16 cellular contexts compared by ENCODE assay signal in genomic region chr2:37689751-37690150, GRCh38. TPM values are rescaled to one million over a fixed set of nuclear protein-coding genes. Genes with fewer than 3 reads are reported as not detected.
DNase-seq lines count a peak whose midpoint lies in the region; ATAC-seq and TF ChIP-seq lines count a peak whose summit lies in the region.
"Had no signal": no experiment of that assay in that cellular context is flagged by ENCODE, and none has a peak within 500 bp of the region (broad histone marks: within the 10 kb centered on the region; RNA-seq: fewer than 3 reads in every experiment).

No MANE protein-coding gene starts in this region.

- DNase-seq in NCI-H2196 (lab: John Stamatoyannopoulos, UW; ENCODE audit: unreplicated experiment) (peak; percentile 57), astrocyte of the hippocampus (ENCODE audit: low read depth, low spot score) (peak; percentile 56), lower lobe of right lung (no peak), stomach (no peak), germinal center (ENCODE audit: low spot score) (no peak), upper lobe of right lung (no peak), HuH-7 (ENCODE audit: low spot score) (no peak)
- DNase-seq: activated CD4-positive, alpha-beta T cell treated with anti-CD3 and anti-CD28 coated beads for 48 hours; amygdala; CD8-positive, alpha-beta memory T cell; immature natural killer cell; MG63; naive thymus-derived CD8-positive, alpha-beta T cell; OCI-M1; stimulated activated naive CD8-positive, alpha-beta T cell treated with anti-CD3 and anti-CD28 coated beads, Interleukin-15, Interleukin-2, amounts not matched to agents 100 U/mL and 50 U/mL, for 24 hours had no signal

- no peaks in the 10 kb centered on the region for H3K36me3 ChIP-seq in lower lobe of right lung
- H3K36me3 ChIP-seq in stomach = no peaks in the 10 kb centered on the region
- H3K36me3 ChIP-seq in upper lobe of right lung = no peaks in the 10 kb centered on the region
- H3K36me3 ChIP-seq: MG63 had no signal

- no peak overlapping the region for H3K4me3 ChIP-seq in lower lobe of right lung
- no peak overlapping the region for H3K4me3 ChIP-seq in stomach
- no peak overlapping the region for H3K4me3 ChIP-seq in upper lobe of right lung
- H3K4me3 ChIP-seq: MG63 had no signal

- whole genome bisulfite sequencing in stomach, 5 donors = 58 to 75% (median 59%) methylated on average over 2 of the region's 2 CpGs

- intact Hi-C loops in lower lobe of right lung (cut with DNase I) = no loop called here
- intact Hi-C loops in stomach (cut with DNase I; ENCODE audit: low total_unique reads) = no loop called here
- intact Hi-C loops in upper lobe of right lung (cut with DNase I) = no loop called here

- no peak for TF ChIP-seq POLR2A in stomach (IDR thresholded peaks at IDR 0.05)

- ATAC-seq in lower lobe of right lung (no peak), upper lobe of right lung (no peak)
- ATAC-seq: naive thymus-derived CD8-positive, alpha-beta T cell; stimulated activated naive CD8-positive, alpha-beta T cell treated with anti-CD3 and anti-CD28 coated beads, Interleukin-15, Interleukin-2, amounts not matched to agents 100 U/mL and 50 U/mL, for 24 hours had no signal

- no peak for TF ChIP-seq EP300 in stomach (IDR thresholded peaks at IDR 0.05)

- TF ChIP-seq CTCF in lower lobe of right lung (IDR thresholded peaks at IDR 0.05) (no peak), stomach (IDR thresholded peaks at IDR 0.05) (no peak), upper lobe of right lung (IDR thresholded peaks at IDR 0.05) (no peak)

- H3K9me3 ChIP-seq in lower lobe of right lung (no peaks in the 10 kb centered on the region), stomach (no peaks in the 10 kb centered on the region), upper lobe of right lung (no peaks in the 10 kb centered on the region)
- H3K9me3 ChIP-seq: MG63 had no signal

- no peaks in the 10 kb centered on the region for H3K27me3 ChIP-seq in lower lobe of right lung (ENCODE audit: low read depth)
- no peaks in the 10 kb centered on the region for H3K27me3 ChIP-seq in stomach
- H3K27me3 ChIP-seq in upper lobe of right lung = no peaks in the 10 kb centered on the region
- H3K27me3 ChIP-seq: MG63 had no signal

- H3K4me1 ChIP-seq in lower lobe of right lung (peaks cover 7% of the 10 kb centered on the region), stomach (peaks cover 0 to 14% (median 8%) of the 10 kb centered on the region in 4 donors), upper lobe of right lung (peaks cover 6% of the 10 kb centered on the region)

- H3K27ac ChIP-seq in lower lobe of right lung (peak overlapping the region; percentile 39), stomach (peak overlapping the region in 4 of 5 donors; percentile 15 to 62 (median 50)), upper lobe of right lung (no peak overlapping the region)
- H3K27ac ChIP-seq: HL-60 had no signal

RNA-seq across cellular contexts. Expression of gene CDC42EP3, which starts 18.3 kb away (rescaled TPM):
- total RNA-seq in lower lobe of right lung = 73.1 TPM
- 10 to 100 TPM; 16.2 to 89.7 (median 26.3) TPM for total RNA-seq in stomach
- 1 to 10 TPM; 6.7 to 8.9 (median 6.7) TPM for polyA plus RNA-seq in stomach
- total RNA-seq in upper lobe of right lung = 71.1 TPM

Comparison
In these comparisons a context has a peak if more than half of its experiments do, and no peak if none do; other contexts are left out.
1. DNase-seq: peak in NCI-H2196 (single experiment) and astrocyte of the hippocampus (single experiment); none in lower lobe of right lung (single experiment), stomach (single experiment), germinal center (single experiment), upper lobe of right lung (single experiment) and HuH-7 (single experiment).